ENCODE assay signal across 8 cellular contexts in the genomic region with DNA sequence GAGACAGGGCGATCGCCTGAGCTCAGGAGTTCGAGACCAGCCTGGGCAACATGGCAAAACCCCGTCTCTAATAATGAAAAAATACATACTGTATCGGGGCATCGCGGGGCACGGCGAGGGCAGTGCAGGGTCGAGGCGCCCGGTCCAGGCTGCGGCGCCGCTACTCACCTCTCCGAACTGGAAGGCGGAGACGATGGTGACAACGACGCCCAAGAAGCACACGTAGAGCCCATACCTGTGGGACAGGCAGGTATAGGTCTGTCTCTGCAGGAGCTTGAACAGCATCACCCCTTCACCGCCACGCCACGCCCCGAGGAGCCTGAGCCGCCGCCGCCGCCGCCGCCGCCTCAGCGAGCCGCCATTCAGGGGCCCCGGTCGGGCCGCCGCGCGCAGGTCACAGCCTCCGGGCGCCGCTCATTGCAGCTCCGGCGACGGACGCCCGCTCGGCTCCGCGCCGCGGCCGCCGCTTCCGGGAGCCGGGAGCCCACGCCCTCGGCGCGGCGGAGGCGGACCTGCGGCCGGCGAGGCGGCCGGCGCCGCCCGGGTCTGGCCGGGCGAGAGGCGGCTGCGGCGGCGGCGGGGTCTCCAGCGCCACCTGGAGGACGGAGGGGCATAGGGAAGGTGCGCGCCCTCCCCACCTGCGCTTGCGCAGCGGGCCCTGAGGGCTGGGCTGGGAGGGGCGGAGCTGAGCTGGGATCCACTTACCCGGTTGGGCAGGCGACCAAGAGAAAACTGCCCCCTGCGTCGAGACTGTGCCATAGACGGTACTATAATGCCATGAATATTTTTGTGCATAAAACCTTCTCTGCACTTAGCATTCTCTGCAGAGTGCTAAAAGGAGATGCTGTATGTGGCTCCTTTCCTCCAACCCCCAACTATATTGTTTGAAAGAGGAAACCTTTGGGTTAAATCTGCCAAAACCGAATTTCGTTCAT. TPM values are rescaled to one million over a fixed set of nuclear protein-coding genes. Genes with fewer than 3 reads are reported as not detected.
DNase-seq lines count a peak whose midpoint lies in the region; ATAC-seq and TF ChIP-seq lines count a peak whose summit lies in the region.

GNPTAB (minus strand) TSS at position 569 of the 935 bp plus-strand sequence; CDS start at position 285, 284 bp downstream.

- ATAC-seq in GM19452 (IDR thresholded peaks at IDR 0.05; ENCODE audit: unreplicated experiment) (peak; percentile 89), HG03575 (IDR thresholded peaks at IDR 0.05; ENCODE audit: extremely low read depth, insufficient number of reproducible peaks, low FRiP score, unreplicated experiment) (peak; percentile 75), lung (ENCODE audit: insufficient read depth, low FRiP score) (peak; percentile 97)

- H3K9me3 ChIP-seq in CD8-positive, alpha-beta memory T cell (ENCODE audit: low read length) = no peaks in the 10 kb centered on the region
- no peaks in the 10 kb centered on the region for H3K9me3 ChIP-seq in lung (ENCODE audit: control insufficient read depth in 2 of 2, insufficient read depth in 1 of 2, low read length in 1 of 2)

- H3K27ac ChIP-seq in CD8-positive, alpha-beta memory T cell (ENCODE audit: low read depth, low read length) = peak within 1 kb of the TSS; percentile 74
- H3K27ac ChIP-seq in lung (ENCODE audit: low read depth in 1 of 2, low read length in 1 of 2) = peak within 1 kb of the TSS; percentile 88 to 94

- CTCF ChIA-PET in CD8-positive, alpha-beta memory T cell (lab: Charles Lee) = interaction anchor here (0.6 to 7.5 kb wide), 20 partner anchors 10 to 476 kb away, joined by 3 to 67 read pairs (median 5); partner anchors contain the start of gene DRAM1
- CTCF ChIA-PET in activated CD4-positive, alpha-beta memory T cell treated with anti-CD3 and anti-CD28 coated beads, Interleukin-2, amount 10 ng/mL, durations not matched to agents 7 days and 5 days (lab: Charles Lee) = interaction anchor here (0.6 to 9.8 kb wide), 29 partner anchors 9 to 507 kb away, joined by 3 to 143 read pairs (median 5); partner anchors contain the start of gene WASHC3

- peaks cover 0 to 5% (median 0%) of the 10 kb centered on the region in 3 donors for H3K36me3 Mint-ChIP-seq in CD8-positive, alpha-beta memory T cell
- peaks cover 6% of the 10 kb centered on the region for H3K36me3 Mint-ChIP-seq in activated CD4-positive, alpha-beta memory T cell treated with anti-CD3 and anti-CD28 coated beads, Interleukin-2, amount 10 ng/mL, durations not matched to agents 7 days and 5 days (ENCODE audit: low read depth)

- POLR2A ChIA-PET in CD8-positive, alpha-beta memory T cell (lab: Charles Lee) = interaction anchor here (0.7 to 2.2 kb wide), 7 partner anchors 8 to 424 kb away, joined by 3 to 14 read pairs (median 4); partner anchors contain the start of genes DRAM1 and WASHC3
- POLR2A ChIA-PET in activated CD4-positive, alpha-beta memory T cell treated with anti-CD3 and anti-CD28 coated beads, Interleukin-2, amount 10 ng/mL, durations not matched to agents 7 days and 5 days (lab: Charles Lee) = interaction anchor here (0.6 to 13.6 kb wide), 17 partner anchors 9 to 424 kb away, joined by 3 to 148 read pairs (median 4); no protein-coding TSS in a partner anchor

- peaks cover 41 to 54% (median 48%) of the 10 kb centered on the region in 3 donors for H3K4me1 Mint-ChIP-seq in CD8-positive, alpha-beta memory T cell
- H3K4me1 Mint-ChIP-seq in activated CD4-positive, alpha-beta memory T cell treated with anti-CD3 and anti-CD28 coated beads, Interleukin-2, amount 10 ng/mL, durations not matched to agents 7 days and 5 days = peaks cover 44% of the 10 kb centered on the region

- peaks cover 46% of the 10 kb centered on the region for H3K4me1 ChIP-seq in CD8-positive, alpha-beta memory T cell (ENCODE audit: insufficient read depth, low read length)
- peaks cover 3 to 7% of the 10 kb centered on the region in 2 donors for H3K4me1 ChIP-seq in lung (ENCODE audit: control insufficient read depth in 2 of 2, insufficient read depth in 2 of 2, low read length in 2 of 2)

- peak within 1 kb of the TSS; percentile 92 to 100 (median 98) for H3K4me3 Mint-ChIP-seq in CD8-positive, alpha-beta memory T cell
- H3K4me3 Mint-ChIP-seq in activated CD4-positive, alpha-beta memory T cell treated with anti-CD3 and anti-CD28 coated beads, Interleukin-2, amount 10 ng/mL, durations not matched to agents 7 days and 5 days = peak within 1 kb of the TSS; percentile 96

- no peaks in the 10 kb centered on the region for H3K27me3 ChIP-seq in CD8-positive, alpha-beta memory T cell (ENCODE audit: insufficient read depth, low read length, poor library complexity, severe bottlenecking)
- no peaks in the 10 kb centered on the region for H3K27me3 ChIP-seq in lung (ENCODE audit: control insufficient read depth, insufficient read depth)

- peak; percentile 94 to 97 (median 94) for DNase-seq in CD8-positive, alpha-beta memory T cell
- peak; percentile 92 for DNase-seq in NCI-H774 (lab: John Stamatoyannopoulos, UW)
- DNase-seq in activated CD4-positive, alpha-beta memory T cell treated with anti-CD3 and anti-CD28 coated beads, Interleukin-2, amount 10 ng/mL, durations not matched to agents 7 days and 5 days = peak; percentile 96
- DNase-seq in ecto neural progenitor cell (ENCODE audit: low spot score) = peak; percentile 99
- DNase-seq in lung (ENCODE audit: low spot score) = peak; percentile 95
- peak; percentile 89 to 92 (median 90) for DNase-seq in stimulated activated CD4-positive, alpha-beta T cell treated with anti-CD3 and anti-CD28 coated beads, TNF-alpha, amount 100 ng/mL, for 24 hours (ENCODE audit: low read depth in 3 of 3)

- H3K36me3 ChIP-seq in CD8-positive, alpha-beta memory T cell (ENCODE audit: insufficient read depth, low read length) = no peaks in the 10 kb centered on the region
- H3K36me3 ChIP-seq in lung (ENCODE audit: control insufficient read depth in 2 of 2, insufficient read depth in 2 of 2, low read length in 2 of 2) = no peaks in the 10 kb centered on the region

- peak within 1 kb of the TSS; percentile 83 to 98 (median 96) for H3K27ac Mint-ChIP-seq in CD8-positive, alpha-beta memory T cell
- peak within 1 kb of the TSS; percentile 83 for H3K27ac Mint-ChIP-seq in activated CD4-positive, alpha-beta memory T cell treated with anti-CD3 and anti-CD28 coated beads, Interleukin-2, amount 10 ng/mL, durations not matched to agents 7 days and 5 days

- 0 to 1% methylated on average over 63 to 93 of the region's 93 CpGs for WGBS in lung, 2 donors

- no peaks in the 10 kb centered on the region for H3K27me3 Mint-ChIP-seq in CD8-positive, alpha-beta memory T cell
- H3K27me3 Mint-ChIP-seq in activated CD4-positive, alpha-beta memory T cell treated with anti-CD3 and anti-CD28 coated beads, Interleukin-2, amount 10 ng/mL, durations not matched to agents 7 days and 5 days = no peaks in the 10 kb centered on the region

- H3K4me3 ChIP-seq in CD8-positive, alpha-beta memory T cell (ENCODE audit: low read length) = peak within 1 kb of the TSS; percentile 82
- H3K4me3 ChIP-seq in lung = peak within 1 kb of the TSS; percentile 99

- H3K9me3 Mint-ChIP-seq in CD8-positive, alpha-beta memory T cell = no peaks in the 10 kb centered on the region
- no peaks in the 10 kb centered on the region for H3K9me3 Mint-ChIP-seq in activated CD4-positive, alpha-beta memory T cell treated with anti-CD3 and anti-CD28 coated beads, Interleukin-2, amount 10 ng/mL, durations not matched to agents 7 days and 5 days

- peak; percentile 66 for TF ChIP-seq CTCF in lung (IDR thresholded peaks at IDR 0.05; ENCODE audit: control extremely low read depth, extremely low read depth)

RNA-seq across cellular contexts. Expression of gene GNPTAB, which starts in this region (rescaled TPM):
- total RNA-seq in CD8-positive, alpha-beta memory T cell = 10 to 100 TPM; 62.1 to 64.7 TPM
- 49.7 TPM for polyA plus RNA-seq in CD8-positive, alpha-beta memory T cell
- total RNA-seq in activated CD4-positive, alpha-beta memory T cell treated with anti-CD3 and anti-CD28 coated beads, Interleukin-2, amount 10 ng/mL, durations not matched to agents 7 days and 5 days = 10 to 100 TPM; 55.0 to 57.5 TPM
- total RNA-seq in lung = 10 to 100 TPM; 52.1 to 74.3 TPM
- polyA plus RNA-seq in lung = 10 to 100 TPM; 14.8 to 27.6 TPM

Comparison
In these comparisons a context has a peak if more than half of its experiments do, and no peak if none do; other contexts are left out.
1. Peak in every context shown above with its lines: DNase-seq, ATAC-seq, H3K4me3 ChIP-seq and H3K27ac ChIP-seq.